In genomic region chr15:68414591-68414990, GRCh38 we compare ENCODE assay signal across 16 cellular contexts. TPM values are rescaled to one million over a fixed set of nuclear protein-coding genes. Genes with fewer than 3 reads are reported as not detected.
DNase-seq lines count a peak whose midpoint lies in the region; ATAC-seq, FAIRE-seq and TF ChIP-seq lines count a peak whose summit lies in the region.
"Had no signal": no experiment of that assay in that cellular context is flagged by ENCODE, and none has a peak within 500 bp of the region (broad histone marks: within the 10 kb centered on the region; RNA-seq: fewer than 3 reads in every experiment).

No MANE protein-coding gene starts in this region.

- CTCF ChIA-PET in SK-N-SH (lab: Yijun Ruan, JAX) = no interaction called here

- no peaks in the 10 kb centered on the region for H4K20me1 ChIP-seq in SK-N-SH (ENCODE audit: insufficient read depth)

- POLR2A ChIA-PET in SK-N-SH (lab: Yijun Ruan, JAX) = no interaction called here

- WGBS in right cardiac atrium = 91% methylated on average over 8 of the region's 8 CpGs
- 94% methylated on average over 8 of the region's 8 CpGs for WGBS in SK-N-SH (ENCODE audit: low lambda C conversion rate)

- H3K9me2 ChIP-seq in SK-N-SH = no peaks in the 10 kb centered on the region

- no peak for TF ChIP-seq RAD21 in SK-N-SH (IDR thresholded peaks at IDR 0.05; ENCODE audit: low read length)

- in situ Hi-C loops in ACHN (cut with HindIII; ENCODE audit: low pct_ligation_motif_present, low pct_unique_long_range_greater_than_20kb, low sequenced_read_pairs) = no loop called here

- H3K9me3 ChIP-seq in right atrium auricular region (no peaks in the 10 kb centered on the region), right cardiac atrium (ENCODE audit: control insufficient read depth, low read length) (no peaks in the 10 kb centered on the region), kidney (ENCODE audit: control insufficient read depth in 1 of 2, low read length in 2 of 2) (no peaks in the 10 kb centered on the region), SK-N-SH (no peaks in the 10 kb centered on the region)

- TF ChIP-seq EP300 in SK-N-SH (IDR thresholded peaks at IDR 0.05; ENCODE audit: borderline replicate concordance in 1 of 2, low read depth in 1 of 2, low read length in 1 of 2) = no peak

- DNase-seq in right atrium auricular region (ENCODE audit: low spot score) (peak; percentile 34), right cardiac atrium (no peak), kidney (peak; percentile 29), posterior vena cava (ENCODE audit: low spot score) (peak; percentile 71), LoVo (ENCODE audit: low spot score) (no peak), SK-N-SH (no peak), NCI-H146 (lab: John Stamatoyannopoulos, UW) (no peak), ACHN (no peak)
- DNase-seq: C1 segment of cervical spinal cord, GDM1, NCI-H1417 treated with DMSO at 0.1 percent for 48 hours, NCI-H2029 treated with DMSO at 0.1 percent for 48 hours, NCI-H748 treated with DMSO at 0.1 percent for 48 hours, PC-9 had no signal

- TF ChIP-seq CTCF in right atrium auricular region (IDR thresholded peaks at IDR 0.05) (no peak), kidney (IDR thresholded peaks at IDR 0.05; ENCODE audit: borderline replicate concordance, extremely low read depth, insufficient read depth) (no peak), SK-N-SH (IDR thresholded peaks at IDR 0.05) (no peak)

- no peaks in the 10 kb centered on the region for H3F3A ChIP-seq in SK-N-SH (replicated peaks; ENCODE audit: insufficient read depth)

- FAIRE-seq in kidney (lab: Jason Lieb, UNC) = no peak
- FAIRE-seq: GM12878 had no signal

- H3K9ac ChIP-seq in kidney (ENCODE audit: low read length in 2 of 2) (no peak overlapping the region), SK-N-SH (no peak overlapping the region)

- H3K36me3 ChIP-seq in right atrium auricular region (no peaks in the 10 kb centered on the region), kidney (ENCODE audit: control insufficient read depth in 1 of 2, insufficient read depth in 2 of 2, low read length in 2 of 2) (no peaks in the 10 kb centered on the region), SK-N-SH (replicated peaks in 1 of 2; ENCODE audit: control insufficient read depth in 1 of 2, insufficient read depth in 2 of 2, low read length in 1 of 2) (no peaks in the 10 kb centered on the region)

- ATAC-seq in right cardiac atrium = no peak
- ATAC-seq: HCT116 had no signal

- peaks cover 0 to 29% of the 10 kb centered on the region in 2 donors for H3K4me1 ChIP-seq in right atrium auricular region
- peaks cover 10% of the 10 kb centered on the region for H3K4me1 ChIP-seq in right cardiac atrium (ENCODE audit: control insufficient read depth, insufficient read depth, low read length)
- no peaks in the 10 kb centered on the region for H3K4me1 ChIP-seq in kidney (ENCODE audit: control insufficient read depth in 1 of 2, insufficient read depth in 1 of 2, low read depth in 1 of 2, low read length in 2 of 2)
- no peaks in the 10 kb centered on the region; a peak in 1 of 4 replicates for H3K4me1 ChIP-seq in SK-N-SH (ENCODE audit: control insufficient read depth in 1 of 2, insufficient read depth in 2 of 2, low read depth in 1 of 2, low read length in 1 of 2)

- intact Hi-C loops in right cardiac atrium (cut with DNase I) (no loop called here), kidney (cut with DNase I) (no loop called here), posterior vena cava (cut with DNase I) (loop anchor here in 1 of 2 donors (10.0 kb wide), 1 partner anchor 110 kb away; no protein-coding TSS in a partner anchor)

- H2AFZ ChIP-seq in SK-N-SH (ENCODE audit: low read depth) = no peak overlapping the region
- H2AFZ ChIP-seq: PC-9 had no signal

- H3K79me2 ChIP-seq in SK-N-SH (ENCODE audit: insufficient read depth) = no peaks in the 10 kb centered on the region

- no peak overlapping the region for H3K4me3 ChIP-seq in right atrium auricular region
- H3K4me3 ChIP-seq in right cardiac atrium (ENCODE audit: low read length) = no peak overlapping the region
- no peak overlapping the region for H3K4me3 ChIP-seq in kidney (ENCODE audit: low read length in 2 of 2)
- H3K4me3 ChIP-seq in SK-N-SH (ENCODE audit: low read depth in 2 of 2, low read length in 1 of 2) = no peak overlapping the region
- H3K4me3 ChIP-seq: GM12878, PC-9 had no signal

- no peak overlapping the region for H3K4me2 ChIP-seq in SK-N-SH
- H3K4me2 ChIP-seq: PC-9 had no signal

- H3K27me3 ChIP-seq in right atrium auricular region (no peaks in the 10 kb centered on the region), right cardiac atrium (ENCODE audit: control insufficient read depth, insufficient read depth) (no peaks in the 10 kb centered on the region), SK-N-SH (ENCODE audit: insufficient read depth) (no peaks in the 10 kb centered on the region)

- H3K27ac ChIP-seq in right atrium auricular region = peak overlapping the region; percentile 35 to 58
- H3K27ac ChIP-seq in right cardiac atrium (ENCODE audit: low read length) = no peak overlapping the region
- no peak overlapping the region for H3K27ac ChIP-seq in kidney (ENCODE audit: low read depth in 2 of 2, low read length in 2 of 2)
- H3K27ac ChIP-seq in SK-N-SH (ENCODE audit: low read depth in 2 of 2, low read length in 1 of 2) = no peak overlapping the region
- H3K27ac ChIP-seq: PC-9 had no signal

TF ChIP-seq in SK-N-SH, 30 proteins besides CTCF, POLR2A, EP300 and RAD21:
- TF ChIP-seq CHD2 (IDR thresholded peaks at IDR 0.05; ENCODE audit: low read length, partially characterized antibody) (no peak), REST (IDR thresholded peaks at IDR 0.05; ENCODE audit: low read depth, low read length) (no peak), SMC3 (IDR thresholded peaks at IDR 0.05; ENCODE audit: low read depth, low read length) (no peak), FOXJ3 (CRISPR knock-in tag; IDR thresholded peaks at IDR 0.05) (no peak), FOXM1 (IDR thresholded peaks at IDR 0.05; ENCODE audit: low read depth) (no peak), RFX5 (IDR thresholded peaks at IDR 0.05; ENCODE audit: low read length) (no peak), ELF1 (IDR thresholded peaks at IDR 0.05) (no peak)
- TF ChIP-seq, protein P1, sequence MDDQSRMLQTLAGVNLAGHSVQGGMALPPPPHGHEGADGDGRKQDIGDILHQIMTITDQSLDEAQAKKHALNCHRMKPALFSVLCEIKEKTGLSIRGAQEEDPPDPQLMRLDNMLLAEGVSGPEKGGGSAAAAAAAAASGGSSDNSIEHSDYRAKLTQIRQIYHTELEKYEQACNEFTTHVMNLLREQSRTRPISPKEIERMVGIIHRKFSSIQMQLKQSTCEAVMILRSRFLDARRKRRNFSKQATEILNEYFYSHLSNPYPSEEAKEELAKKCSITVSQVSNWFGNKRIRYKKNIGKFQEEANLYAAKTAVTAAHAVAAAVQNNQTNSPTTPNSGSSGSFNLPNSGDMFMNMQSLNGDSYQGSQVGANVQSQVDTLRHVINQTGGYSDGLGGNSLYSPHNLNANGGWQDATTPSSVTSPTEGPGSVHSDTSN (IDR thresholded peaks at IDR 0.05) = no peak

RNA-seq across cellular contexts. Expression of gene ITGA11, which starts 17.4 kb away (rescaled TPM):
- total RNA-seq in right atrium auricular region = 10 to 100 TPM; 12.6 to 35.4 TPM
- 10 to 100 TPM; 20.1 to 34.0 (median 21.2) TPM for total RNA-seq in right cardiac atrium
- polyA plus RNA-seq in right cardiac atrium = 11.6 TPM
- total RNA-seq in kidney = 11.1 TPM
- 3.4 TPM for polyA plus RNA-seq in kidney (ENCODE audit: insufficient read depth, low read depth, low replicate concordance)
- 10 to 100 TPM; 23.1 to 62.5 TPM for total RNA-seq in posterior vena cava
- polyA plus RNA-seq in SK-N-SH (2012; rRNA removed) = 0.49 and 0.52 TPM in 2 replicates
- 0.29 and 0.53 TPM in 2 replicates for polyA plus RNA-seq in SK-N-SH (2012; cell fraction: cytosol; rRNA removed)
- 1.0 and 1.1 TPM in 2 replicates for polyA plus RNA-seq in SK-N-SH (2012; cell fraction: nucleus; rRNA removed)

Comparison
In these comparisons a context has a peak if more than half of its experiments do, and no peak if none do; other contexts are left out.
1. DNase-seq: peak in right atrium auricular region (single experiment), kidney (single experiment) and posterior vena cava (single experiment); none in right cardiac atrium (0 of 3), LoVo (single experiment), SK-N-SH (single experiment), NCI-H146 (single experiment) and ACHN (single experiment).
2. H3K27ac ChIP-seq: peak in right atrium auricular region (2 of 2); none in right cardiac atrium (single experiment), kidney (0 of 2) and SK-N-SH (0 of 2).